In genomic region chr6:105359419-105360366, GRCh38 we compare ENCODE assay signal across 10 cellular contexts. TPM values are rescaled to one million over a fixed set of nuclear protein-coding genes. Genes with fewer than 3 reads are reported as not detected.
DNase-seq lines count a peak whose midpoint lies in the region; ATAC-seq, FAIRE-seq and TF ChIP-seq lines count a peak whose summit lies in the region.
"Had no signal": no experiment of that assay in that cellular context is flagged by ENCODE, and none has a peak within 500 bp of the region (broad histone marks: within the 10 kb centered on the region; RNA-seq: fewer than 3 reads in every experiment).

No MANE protein-coding gene starts in this region.

- H3K9ac ChIP-seq in GM12878 (ENCODE audit: control insufficient read depth, insufficient read depth, low read length) = no peak overlapping the region
- no peak overlapping the region for H3K9ac ChIP-seq in mesendoderm (ENCODE audit: low read length)

- no peaks in the 10 kb centered on the region for H3K9me3 Mint-ChIP-seq in Calu3 (ENCODE audit: low read depth, unreplicated experiment)
- peaks cover 0 to 13% (median 4%) of the 10 kb centered on the region in 5 donors for H3K9me3 Mint-ChIP-seq in CD8-positive, alpha-beta memory T cell
- H3K9me3 Mint-ChIP-seq in activated naive CD4-positive, alpha-beta T cell treated with anti-CD3 and anti-CD28 coated beads for 36 hours = no peaks in the 10 kb centered on the region

- TF ChIP-seq CTCF in Calu3 (IDR thresholded peaks at IDR 0.05; ENCODE audit: unreplicated experiment) (no peak), GM12878 (IDR thresholded peaks at IDR 0.05 in 2 of 3, conservative IDR thresholded peaks at IDR 0.05 in 1 of 3; ENCODE audit: control insufficient read depth in 2 of 3, extremely low read depth in 1 of 3, insufficient read depth in 1 of 3, low read depth in 3 of 3, low read length in 3 of 3) (no peak)

- no peak overlapping the region for H3K4ac ChIP-seq in mesendoderm (ENCODE audit: low read depth, low read length)

- no peak overlapping the region for H3K23ac ChIP-seq in mesendoderm (ENCODE audit: low read length)

- TF ChIP-seq POLR2A in GM12878 (IDR thresholded peaks at IDR 0.05; ENCODE audit: low read depth, low read length) = no peak

- no peak overlapping the region for H3K27ac ChIP-seq in GM12878 (ENCODE audit: control insufficient read depth, insufficient read depth)
- no peak overlapping the region for H3K27ac ChIP-seq in mesendoderm (ENCODE audit: low read depth, low read length)
- H3K27ac ChIP-seq in small intestine (ENCODE audit: low read depth in 1 of 2, low read length in 1 of 2) = no peak overlapping the region
- H3K27ac ChIP-seq in CD8-positive, alpha-beta memory T cell (ENCODE audit: low read depth, low read length) = no peak overlapping the region

- H2AK5ac ChIP-seq in mesendoderm (ENCODE audit: low read length) = no peak overlapping the region

- peaks cover 4 to 10% of the 10 kb centered on the region in 2 experiments for H3K36me3 ChIP-seq in GM12878 (ENCODE audit: control insufficient read depth in 2 of 2, insufficient read depth in 2 of 2, low read length in 1 of 2)
- no peaks in the 10 kb centered on the region for H3K36me3 ChIP-seq in mesendoderm (ENCODE audit: control insufficient read depth, insufficient read depth, low read length)
- H3K36me3 ChIP-seq in small intestine (ENCODE audit: control insufficient read depth in 2 of 2, insufficient read depth in 2 of 2, low read length in 2 of 2) = peaks cover 8 to 16% of the 10 kb centered on the region in 2 donors
- H3K36me3 ChIP-seq in CD8-positive, alpha-beta memory T cell (ENCODE audit: insufficient read depth, low read length) = no peaks in the 10 kb centered on the region

- H2BK15ac ChIP-seq in mesendoderm (replicated peaks; ENCODE audit: low read depth) = no peak overlapping the region

- TF ChIP-seq EP300 in GM12878 (IDR thresholded peaks at IDR 0.05; ENCODE audit: borderline replicate concordance in 1 of 2, control insufficient read depth in 1 of 2, low read depth in 2 of 2, low read length in 2 of 2) = no peak

- peak; percentile 75 for ATAC-seq in HG03442 (IDR thresholded peaks at IDR 0.05; ENCODE audit: unreplicated experiment)
- ATAC-seq in GM12878 = no peak
- ATAC-seq in GM18868 (IDR thresholded peaks at IDR 0.05; ENCODE audit: unreplicated experiment) = no peak

- RAD21 ChIA-PET in GM12878 (lab: Charles Lee; ENCODE audit: unreplicated experiment) = interaction anchor here (1.0 kb wide), 1 partner anchor 63 kb away, joined by 3 read pairs; no protein-coding TSS in a partner anchor

- SMC1A ChIA-PET in GM12878 (lab: Charles Lee; ENCODE audit: uncharacterized antibody, unreplicated experiment) = interaction anchor here (1.1 kb wide), 1 partner anchor 72 kb away, joined by 3 read pairs; no protein-coding TSS in a partner anchor

- BruUV-seq in Calu3 (replicated peaks; lab: Mats Ljungman, UMichigan) (no TSS peak), GM12878 (replicated peaks; lab: Mats Ljungman, UMichigan) (no TSS peak)

- no peak overlapping the region for H4K8ac ChIP-seq in mesendoderm (ENCODE audit: low read depth, low read length)

- peaks cover 20% of the 10 kb centered on the region for H3K4me1 Mint-ChIP-seq in Calu3 (ENCODE audit: low read depth, unreplicated experiment)
- H3K4me1 Mint-ChIP-seq in CD8-positive, alpha-beta memory T cell = peaks cover 7 to 16% (median 14%) of the 10 kb centered on the region in 3 donors
- H3K4me1 Mint-ChIP-seq in activated naive CD4-positive, alpha-beta T cell treated with anti-CD3 and anti-CD28 coated beads for 36 hours (ENCODE audit: low read depth) = peaks cover 6% of the 10 kb centered on the region

- H2BK5ac ChIP-seq in mesendoderm (ENCODE audit: low read length) = no peak overlapping the region

- H3K4me3 ChIP-seq in GM12878 (no peak overlapping the region), mesendoderm (ENCODE audit: low read length) (no peak overlapping the region), small intestine (ENCODE audit: low read depth in 1 of 2, low read length in 2 of 2) (no peak overlapping the region)
- no peak overlapping the region for H3K4me3 ChIP-seq in CD8-positive, alpha-beta memory T cell (ENCODE audit: low read length)

- no peaks in the 10 kb centered on the region for H4K20me1 ChIP-seq in GM12878 (ENCODE audit: control insufficient read depth, insufficient read depth)

- peaks cover 2% of the 10 kb centered on the region; the same call in 1 of the 3 replicates for H3K9me3 ChIP-seq in GM12878 (replicated peaks; ENCODE audit: control insufficient read depth, insufficient read depth, low read length)
- H3K9me3 ChIP-seq in small intestine (ENCODE audit: control insufficient read depth, low read depth) = no peaks in the 10 kb centered on the region
- no peaks in the 10 kb centered on the region for H3K9me3 ChIP-seq in CD8-positive, alpha-beta memory T cell (ENCODE audit: low read length)

- H3K4me2 ChIP-seq in GM12878 (ENCODE audit: control insufficient read depth, insufficient read depth) = no peak overlapping the region
- no peak overlapping the region for H3K4me2 ChIP-seq in mesendoderm (ENCODE audit: low read length)

- CTCF ChIA-PET in Calu3 (lab: Charles Lee) (interaction anchor here (0.6 to 1.5 kb wide), 4 partner anchors 11 to 65 kb away, joined by 3 to 5 read pairs (median 4); no protein-coding TSS in a partner anchor), GM12878 (lab: Yijun Ruan, JAX) (interaction anchor here (1.1 to 1.5 kb wide), 4 partner anchors 9 to 285 kb away, joined by 3 to 4 read pairs (median 4); partner anchors contain the start of gene PREP)
- CTCF ChIA-PET in CD8-positive, alpha-beta memory T cell (lab: Charles Lee) = no interaction called here
- CTCF ChIA-PET in activated naive CD4-positive, alpha-beta T cell treated with anti-CD3 and anti-CD28 coated beads for 36 hours (lab: Charles Lee) = no interaction called here

- H3K4me3 Mint-ChIP-seq in Calu3 (ENCODE audit: low read depth, unreplicated experiment) = no peak overlapping the region
- H3K4me3 Mint-ChIP-seq in CD8-positive, alpha-beta memory T cell = no peak overlapping the region
- no peak overlapping the region for H3K4me3 Mint-ChIP-seq in activated naive CD4-positive, alpha-beta T cell treated with anti-CD3 and anti-CD28 coated beads for 36 hours
- H3K4me3 Mint-ChIP-seq: activated CD4-positive, alpha-beta T cell treated with anti-CD3 and anti-CD28 coated beads, Interleukin-2, amount 10 ng/mL, durations not matched to agents 7 days and 5 days had no signal

- in situ Hi-C loops in GM12878 (cut with MboI) = no loop called here

- no peak overlapping the region for H2AFZ ChIP-seq in GM12878 (ENCODE audit: control insufficient read depth, low read depth, low read length)

- POLR2A ChIA-PET in GM12878 (lab: Charles Lee) = interaction anchor here (0.7 to 1.2 kb wide), 2 partner anchors 38 to 98 kb away, joined by 3 read pairs; no protein-coding TSS in a partner anchor
- POLR2A ChIA-PET in CD8-positive, alpha-beta memory T cell (lab: Charles Lee) = no interaction called here

- no peak overlapping the region for H3K18ac ChIP-seq in mesendoderm (ENCODE audit: low read length)

- H3K27me3 ChIP-seq in GM12878 (replicated peaks in 1 of 2; ENCODE audit: control insufficient read depth in 2 of 2, insufficient read depth in 2 of 2, low read length in 1 of 2) (no peaks in the 10 kb centered on the region), mesendoderm (ENCODE audit: insufficient read depth, low read length, poor library complexity) (no peaks in the 10 kb centered on the region), small intestine (ENCODE audit: control insufficient read depth in 2 of 2, insufficient read depth in 2 of 2, low read length in 2 of 2) (no peaks in the 10 kb centered on the region)
- no peaks in the 10 kb centered on the region for H3K27me3 ChIP-seq in CD8-positive, alpha-beta memory T cell (ENCODE audit: insufficient read depth, low read length, poor library complexity, severe bottlenecking)

- no peak overlapping the region for H3K56ac ChIP-seq in mesendoderm (ENCODE audit: low read length)

- no peaks in the 10 kb centered on the region for H3K27me3 Mint-ChIP-seq in Calu3 (ENCODE audit: unreplicated experiment)
- peaks cover 0 to 1% of the 10 kb centered on the region in 2 donors for H3K27me3 Mint-ChIP-seq in CD8-positive, alpha-beta memory T cell
- H3K27me3 Mint-ChIP-seq in activated naive CD4-positive, alpha-beta T cell treated with anti-CD3 and anti-CD28 coated beads for 36 hours (ENCODE audit: low read depth) = no peaks in the 10 kb centered on the region
- H3K27me3 Mint-ChIP-seq: activated CD4-positive, alpha-beta T cell treated with anti-CD3 and anti-CD28 coated beads, Interleukin-2, amount 10 ng/mL, durations not matched to agents 7 days and 5 days had no signal

- FAIRE-seq in GM12878 (lab: Jason Lieb, UNC) (peak; percentile 71), small intestine (lab: Jason Lieb, UNC) (no peak)

- 53% methylated on average over 10 of the region's 10 CpGs for WGBS in GM12878 (ENCODE audit: insufficient coverage, insufficient replicate concordance, low lambda C conversion rate, missing lambda C conversion rate)
- WGBS in mesendoderm (ENCODE audit: extremely low coverage, insufficient coverage, low lambda C conversion rate) = no CpG with 5 or more reads among the region's 10 CpGs
- WGBS in small intestine, 3 donors = 86 to 92% (median 86%) methylated on average over 10 of the region's 10 CpGs

- intact Hi-C loops in Calu3 (cut with micrococcal nuclease; ENCODE audit: unreplicated experiment) (loop anchor here (1.0 kb wide), 1 partner anchor 272 kb away; no protein-coding TSS in a partner anchor), GM12878 (cut with micrococcal nuclease; ENCODE audit: unreplicated experiment) (loop anchor here (5.0 kb wide), 1 partner anchor 272 kb away; no protein-coding TSS in a partner anchor)
- intact Hi-C loops in activated naive CD4-positive, alpha-beta T cell treated with anti-CD3 and anti-CD28 coated beads for 36 hours (cut with micrococcal nuclease) = no loop called here

- H3K79me1 ChIP-seq in mesendoderm (ENCODE audit: low read length) = peaks cover 1% of the 10 kb centered on the region

- H4K5ac ChIP-seq in mesendoderm (ENCODE audit: low read length) = no peak overlapping the region

- H3K79me2 ChIP-seq in GM12878 (ENCODE audit: control insufficient read depth, insufficient read depth, low read length) (no peaks in the 10 kb centered on the region), mesendoderm (ENCODE audit: control insufficient read depth, insufficient read depth, low read length) (no peaks in the 10 kb centered on the region)

- DNase-seq in Calu3 (no peak), GM12878 (ENCODE audit: low read depth, low spot score) (no peak), mesendoderm (peak; percentile 38), small intestine (no peak)
- no peak for DNase-seq in CD8-positive, alpha-beta memory T cell
- DNase-seq in activated naive CD4-positive, alpha-beta T cell treated with anti-CD3 and anti-CD28 coated beads for 36 hours = no peak
- DNase-seq: activated CD4-positive, alpha-beta T cell treated with anti-CD3 and anti-CD28 coated beads, Interleukin-2, amount 10 ng/mL, durations not matched to agents 7 days and 5 days; NCI-H2029 treated with DMSO at 0.1 percent for 48 hours had no signal

- H3K4me1 ChIP-seq in GM12878 (ENCODE audit: control insufficient read depth, insufficient read depth, low read length) (no peaks in the 10 kb centered on the region), mesendoderm (ENCODE audit: control insufficient read depth, low read depth, low read length) (no peaks in the 10 kb centered on the region), small intestine (ENCODE audit: control insufficient read depth in 2 of 2, insufficient read depth in 1 of 2, low read depth in 1 of 2, low read length in 1 of 2) (no peaks in the 10 kb centered on the region)
- H3K4me1 ChIP-seq in CD8-positive, alpha-beta memory T cell (ENCODE audit: insufficient read depth, low read length) = peaks cover 3% of the 10 kb centered on the region

- H3K36me3 Mint-ChIP-seq in Calu3 (ENCODE audit: insufficient read depth, unreplicated experiment) = peaks cover 47% of the 10 kb centered on the region
- peaks cover 37 to 80% (median 42%) of the 10 kb centered on the region in 3 donors for H3K36me3 Mint-ChIP-seq in CD8-positive, alpha-beta memory T cell
- H3K36me3 Mint-ChIP-seq in activated naive CD4-positive, alpha-beta T cell treated with anti-CD3 and anti-CD28 coated beads for 36 hours (ENCODE audit: low read depth) = peaks cover 60% of the 10 kb centered on the region

- H3K27ac Mint-ChIP-seq in Calu3 (ENCODE audit: unreplicated experiment) = peak overlapping the region; percentile 78
- peak overlapping the region in 2 of 8 donors; percentile 54 to 55 for H3K27ac Mint-ChIP-seq in CD8-positive, alpha-beta memory T cell
- no peak overlapping the region for H3K27ac Mint-ChIP-seq in activated naive CD4-positive, alpha-beta T cell treated with anti-CD3 and anti-CD28 coated beads for 36 hours
- H3K27ac Mint-ChIP-seq: activated CD4-positive, alpha-beta T cell treated with anti-CD3 and anti-CD28 coated beads, Interleukin-2, amount 10 ng/mL, durations not matched to agents 7 days and 5 days had no signal

- TF ChIP-seq RAD21 in GM12878 (IDR thresholded peaks at IDR 0.05; ENCODE audit: insufficient read depth, low read depth, low read length) = no peak

- H2BK120ac ChIP-seq in mesendoderm (ENCODE audit: low read depth, low read length) = no peak overlapping the region

RNA-seq across cellular contexts. Expression of gene PREP, which starts 43.2 kb away (rescaled TPM):
- total RNA-seq in Calu3 (2022) (62.4 and 70.4 TPM in 2 replicates), GM12878 (2014; rRNA removed) (12.0 and 12.4 TPM in 2 replicates), GM12878 (2014; rRNA removed; fragmentation: Illumina TruSeq; extraction: Trizol) (14.3 and 14.7 TPM in 2 replicates), GM12878 (2021) (24.7 and 26.2 TPM in 2 replicates)
- 41.2 and 42.9 TPM in 2 replicates for total RNA-seq in GM12878 (2013; cell fraction: nucleolus; rRNA removed)
- polyA plus RNA-seq in GM12878 (2011; ENCODE audit: low read depth) = 15.4 TPM
- polyA plus RNA-seq in GM12878 (2011; rRNA removed) (21.7 and 22.0 TPM in 2 replicates), GM12878 (2014; fragmentation: Illumina TruSeq; extraction: Trizol) (23.8 and 27.8 TPM in 2 replicates), GM12878 (2014; fragmentation: Nextera tagmentation; extraction: Ambion mirVana) (1 to 10 TPM; 6.5 to 9.9 TPM), GM12878 (2014; rRNA removed) (10.2 and 13.3 TPM in 2 replicates), GM12878 (2016; fragmentation: Nextera tagmentation; extraction: Ambion mirVana) (10 to 100 TPM; 27.0 to 33.6 TPM), small intestine (10 to 100 TPM; 26.5 to 48.8 (median 36.2) TPM)
- polyA plus RNA-seq in GM12878 (2011; cell fraction: cytosol; rRNA removed) = 16.9 and 24.2 TPM in 2 replicates
- 31.2 and 49.7 TPM in 2 replicates for polyA plus RNA-seq in GM12878 (2011; cell fraction: nucleus; rRNA removed)
- polyA plus RNA-seq in GM12878 (2012) = 16.3 and 22.0 TPM in 2 replicates
- 29.8 and 34.0 TPM in 2 replicates for polyA minus RNA-seq in GM12878 (2011; rRNA and poly(A)+ RNA removed)
- polyA minus RNA-seq in GM12878 (2011; cell fraction: cytosol; rRNA and poly(A)+ RNA removed) = 11.2 and 13.8 TPM in 2 replicates
- polyA minus RNA-seq in GM12878 (2011; cell fraction: nucleus; rRNA and poly(A)+ RNA removed) = 21.2 and 35.5 TPM in 2 replicates
- 74.9 TPM for polyA plus RNA-seq in mesendoderm (2013, experiment 1 of 2)
- 72.8 TPM for polyA plus RNA-seq in mesendoderm (2013, experiment 2 of 2)
- 10 to 100 TPM; 49.9 to 50.0 TPM for total RNA-seq in CD8-positive, alpha-beta memory T cell
- 43.3 TPM for polyA plus RNA-seq in CD8-positive, alpha-beta memory T cell
- total RNA-seq in activated naive CD4-positive, alpha-beta T cell treated with anti-CD3 and anti-CD28 coated beads for 36 hours = 10 to 100 TPM; 32.6 to 33.9 TPM

Comparison
In these comparisons a context has a peak if more than half of its experiments do, and no peak if none do; other contexts are left out.
1. CTCF ChIA-PET loops: an anchor here in Calu3 (0.6 to 1.5 kb wide) and GM12878 (1.1 to 1.5 kb wide); none called in CD8-positive, alpha-beta memory T cell and activated naive CD4-positive, alpha-beta T cell treated with anti-CD3 and anti-CD28 coated beads for 36 hours.